In genomic region chr7:69620063-69620462, GRCh38 we compare ENCODE assay signal across 23 cellular contexts. TPM values are rescaled to one million over a fixed set of nuclear protein-coding genes. Genes with fewer than 3 reads are reported as not detected.
DNase-seq lines count a peak whose midpoint lies in the region; ATAC-seq, FAIRE-seq and TF ChIP-seq lines count a peak whose summit lies in the region.
"Had no signal": no experiment of that assay in that cellular context is flagged by ENCODE, and none has a peak within 500 bp of the region (broad histone marks: within the 10 kb centered on the region; RNA-seq: fewer than 3 reads in every experiment).

No MANE protein-coding gene starts in this region.

- H3K9ac ChIP-seq in adipocyte (ENCODE audit: low read length) = no peak overlapping the region

- no peaks in the 10 kb centered on the region for H3K9me3 Mint-ChIP-seq in osteocyte (ENCODE audit: unreplicated experiment)
- H3K9me3 Mint-ChIP-seq in activated CD4-positive, alpha-beta T cell treated with anti-CD3 and anti-CD28 coated beads for 36 hours (ENCODE audit: low read depth) = no peaks in the 10 kb centered on the region
- H3K9me3 Mint-ChIP-seq: activated CD4-positive, alpha-beta memory T cell treated with anti-CD3 and anti-CD28 coated beads for 36 hours; activated T-cell treated with anti-CD3 and anti-CD28 coated beads, Interleukin-2, amount 50 U/mL, for 4 hours had no signal

- H3K27me3 Mint-ChIP-seq in osteocyte (ENCODE audit: unreplicated experiment) = no peaks in the 10 kb centered on the region
- peaks cover 2% of the 10 kb centered on the region for H3K27me3 Mint-ChIP-seq in activated CD4-positive, alpha-beta T cell treated with anti-CD3 and anti-CD28 coated beads for 36 hours
- H3K27me3 Mint-ChIP-seq: activated CD4-positive, alpha-beta memory T cell treated with anti-CD3 and anti-CD28 coated beads for 36 hours had no signal

- peak; percentile 40 for FAIRE-seq in GM12891 (lab: Jason Lieb, UNC)
- FAIRE-seq: D721Med, frontal cortex, H1, K562 had no signal

- TF ChIP-seq POLR2A in GM12891 (IDR thresholded peaks at IDR 0.05; ENCODE audit: low read depth, low read length) = no peak

- H3K4me1 ChIP-seq in adipocyte (ENCODE audit: control insufficient read depth, insufficient read depth, low read length) = peaks cover 17% of the 10 kb centered on the region
- H3K4me1 ChIP-seq: body of pancreas, suprapubic skin had no signal

- TF ChIP-seq CTCF in osteocyte (IDR thresholded peaks at IDR 0.05) = no peak

- H3K36me3 Mint-ChIP-seq in osteocyte (ENCODE audit: unreplicated experiment) = no peaks in the 10 kb centered on the region
- H3K36me3 Mint-ChIP-seq in activated CD4-positive, alpha-beta T cell treated with anti-CD3 and anti-CD28 coated beads for 36 hours (ENCODE audit: low read depth) = no peaks in the 10 kb centered on the region
- H3K36me3 Mint-ChIP-seq: activated CD4-positive, alpha-beta memory T cell treated with anti-CD3 and anti-CD28 coated beads for 36 hours had no signal

- no peak for ATAC-seq in activated CD4-positive, alpha-beta T cell treated with anti-CD3 and anti-CD28 coated beads for 36 hours
- ATAC-seq in GM21723 (IDR thresholded peaks at IDR 0.05; ENCODE audit: unreplicated experiment) = no peak
- ATAC-seq: activated T-cell treated with anti-CD3 and anti-CD28 coated beads, Interleukin-2, amount 50 U/mL, for 4 hours; body of pancreas; K562; left cardiac atrium had no signal

- no peaks in the 10 kb centered on the region for H3K9me3 ChIP-seq in adipocyte (ENCODE audit: control insufficient read depth, low read length)
- H3K9me3 ChIP-seq: body of pancreas, suprapubic skin had no signal

- H3K27ac Mint-ChIP-seq in osteocyte (ENCODE audit: unreplicated experiment) = peak overlapping the region; percentile 78
- no peak overlapping the region for H3K27ac Mint-ChIP-seq in activated CD4-positive, alpha-beta T cell treated with anti-CD3 and anti-CD28 coated beads for 36 hours
- H3K27ac Mint-ChIP-seq: activated CD4-positive, alpha-beta memory T cell treated with anti-CD3 and anti-CD28 coated beads for 36 hours had no signal

- CTCF ChIA-PET in activated CD4-positive, alpha-beta T cell treated with anti-CD3 and anti-CD28 coated beads for 36 hours (lab: Charles Lee) = interaction anchor here (0.6 to 1.3 kb wide), 2 partner anchors 9 to 217 kb away, joined by 3 read pairs; no protein-coding TSS in a partner anchor

- H3K27me3 ChIP-seq in adipocyte (replicated peaks; ENCODE audit: control insufficient read depth, insufficient read depth, low read length) = no peaks in the 10 kb centered on the region
- H3K27me3 ChIP-seq: body of pancreas, suprapubic skin had no signal

- H3K4me3 Mint-ChIP-seq in osteocyte (ENCODE audit: unreplicated experiment) = peak overlapping the region; percentile 64
- H3K4me3 Mint-ChIP-seq in activated CD4-positive, alpha-beta T cell treated with anti-CD3 and anti-CD28 coated beads for 36 hours = no peak overlapping the region
- H3K4me3 Mint-ChIP-seq: activated CD4-positive, alpha-beta memory T cell treated with anti-CD3 and anti-CD28 coated beads for 36 hours; activated T-cell treated with anti-CD3 and anti-CD28 coated beads, Interleukin-2, amount 50 U/mL, for 4 hours had no signal

- peak overlapping the region; percentile 46 for H3K4me3 ChIP-seq in adipocyte (ENCODE audit: low read length)
- H3K4me3 ChIP-seq: body of pancreas, K562, suprapubic skin had no signal

- no peaks in the 10 kb centered on the region for H3K36me3 ChIP-seq in adipocyte (ENCODE audit: control insufficient read depth, insufficient read depth, low read length, severe bottlenecking)
- H3K36me3 ChIP-seq: suprapubic skin had no signal

- H3K4me1 Mint-ChIP-seq in osteocyte (ENCODE audit: unreplicated experiment) = peaks cover 33% of the 10 kb centered on the region
- no peaks in the 10 kb centered on the region for H3K4me1 Mint-ChIP-seq in activated CD4-positive, alpha-beta T cell treated with anti-CD3 and anti-CD28 coated beads for 36 hours

- POLR2A ChIA-PET in activated CD4-positive, alpha-beta T cell treated with anti-CD3 and anti-CD28 coated beads for 36 hours (lab: Charles Lee) = no interaction called here

- DNase-seq in GM12891 (ENCODE audit: insufficient read length, low spot score) (no peak), NCI-H2107 treated with DMSO at 0.1 percent for 48 hours (lab: John Stamatoyannopoulos, UW; ENCODE audit: unreplicated experiment) (peak; percentile 55), adipocyte (ENCODE audit: low read depth) (peak; percentile 45), osteocyte (ENCODE audit: extremely low spot score, unreplicated experiment) (no peak)
- no peak for DNase-seq in activated CD4-positive, alpha-beta T cell treated with anti-CD3 and anti-CD28 coated beads for 36 hours
- DNase-seq in stimulated activated CD4-positive, alpha-beta T cell treated with anti-CD3 and anti-CD28 coated beads, Interleukin-2, amount 100 ng/mL, for 24 hours = no peak
- DNase-seq: activated CD4-positive, alpha-beta memory T cell treated with anti-CD3 and anti-CD28 coated beads for 36 hours; activated naive CD4-positive, alpha-beta T cell treated with anti-CD3 and anti-CD28 coated beads, Interleukin-2, amount 50 U/mL, for 16 hours; activated T-cell treated with anti-CD3 and anti-CD28 coated beads, Interleukin-2, amount 50 U/mL, for 4 hours; body of pancreas; cortex of kidney; left cardiac atrium; NCI-H1436 treated with DMSO at 0.1 percent for 48 hours; NCI-H526 treated with DMSO at 0.1 percent for 48 hours; RPMI8226; stimulated activated CD4-positive, alpha-beta T cell treated with anti-CD3 and anti-CD28 coated beads, Interleukin-4, amount 100 ng/mL, for 4 hours; stimulated activated CD8-positive, alpha-beta memory T cell treated with anti-CD3 and anti-CD28 coated beads, Interleukin-4, amount 100 ng/mL, for 48 hours had no signal

- intact Hi-C loops in activated CD4-positive, alpha-beta T cell treated with anti-CD3 and anti-CD28 coated beads for 36 hours (cut with DNase I, micrococcal nuclease) = no loop called here

TF ChIP-seq in GM12891, 5 proteins besides CTCF, POLR2A, EP300 and RAD21:
- TF ChIP-seq TAF1 (IDR thresholded peaks at IDR 0.05; ENCODE audit: low read depth, low read length) = no peak
- TF ChIP-seq POU2F2 (IDR thresholded peaks at IDR 0.05; ENCODE audit: low read depth, low read length) = no peak
- no peak for TF ChIP-seq POLR2AphosphoS5 (IDR thresholded peaks at IDR 0.05; ENCODE audit: low read depth, low read length)
- no peak for TF ChIP-seq SPI1 (IDR thresholded peaks at IDR 0.05; ENCODE audit: low read depth, low read length)
- TF ChIP-seq PAX5 (IDR thresholded peaks at IDR 0.05; ENCODE audit: insufficient read depth, low read length, severe bottlenecking) = no peak
TF ChIP-seq in GM12891: peak in this region for 0.

RNA-seq across cellular contexts. Expression of gene AUTS2, which starts 21.8 kb away (rescaled TPM):
- polyA plus RNA-seq in GM12891 (2012; ENCODE audit: low read depth, missing spikeins) = 9.2 TPM
- total RNA-seq in osteocyte = 65.3 and 80.6 TPM in 2 replicates
- total RNA-seq in activated CD4-positive, alpha-beta T cell treated with anti-CD3 and anti-CD28 coated beads for 36 hours = 1 to 10 TPM; 2.4 to 3.0 TPM
- polyA plus RNA-seq: K562 had no signal

Comparison
In these comparisons a context has a peak if more than half of its experiments do, and no peak if none do; other contexts are left out.
1. DNase-seq: peak in NCI-H2107 treated with DMSO at 0.1 percent for 48 hours (single experiment) and adipocyte (single experiment); none in GM12891 (single experiment), osteocyte (single experiment), activated CD4-positive, alpha-beta T cell treated with anti-CD3 and anti-CD28 coated beads for 36 hours (single experiment) and stimulated activated CD4-positive, alpha-beta T cell treated with anti-CD3 and anti-CD28 coated beads, Interleukin-2, amount 100 ng/mL, for 24 hours (0 of 2).
2. RNA of gene AUTS2, which starts 21.8 kb away (total RNA-seq): 65.3 to 80.6 TPM in osteocyte; 2.4 to 3.0 TPM in activated CD4-positive, alpha-beta T cell treated with anti-CD3 and anti-CD28 coated beads for 36 hours; every median in the first group is over 10 times any median in the second.